21 cellular contexts compared by ENCODE assay signal in the genomic region with DNA sequence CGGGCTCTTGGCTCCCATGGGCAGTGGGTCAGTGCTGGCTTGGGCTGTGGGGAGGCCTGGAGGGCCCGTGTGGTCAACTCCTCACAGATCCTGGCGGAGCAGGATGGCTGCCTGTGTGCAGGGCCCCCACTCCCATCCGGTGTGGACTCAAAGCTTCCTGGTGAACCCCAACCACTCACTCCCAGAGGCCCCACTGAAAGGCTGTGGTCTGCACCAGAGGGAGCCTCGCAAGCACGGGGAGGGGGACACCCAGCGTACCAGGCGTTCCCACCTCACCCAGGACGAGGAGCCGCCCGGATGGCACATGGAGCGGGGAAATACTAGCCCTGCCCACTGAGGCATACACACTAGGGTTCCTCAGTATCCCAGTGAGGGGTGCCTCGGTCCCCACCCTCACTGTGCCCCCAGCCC.
"Had no signal": no experiment of that assay in that cellular context is flagged by ENCODE, and none has a peak within 500 bp of the region (broad histone marks: within the 10 kb centered on the region; RNA-seq: fewer than 3 reads in every experiment).

No MANE protein-coding gene starts in this region.

- H3K4me1 Mint-ChIP-seq: central memory CD8-positive, alpha-beta T cell; mesothelial cell of epicardium; nephron progenitor cell had no signal

- H3K27ac ChIP-seq: esophagus muscularis mucosa, gastrocnemius medialis, neutrophil, ovary, tibial artery, upper lobe of left lung, vagina had no signal

- H3K4me3 ChIP-seq: esophagus muscularis mucosa, gastrocnemius medialis, ovary, smooth muscle cell, tibial artery, upper lobe of left lung, vagina had no signal

- DNase-seq: effector memory CD4-positive, alpha-beta T cell; gastrocnemius medialis; islet precursor cell; left colon; nephron progenitor cell; ovary; stimulated activated CD4-positive, alpha-beta T cell treated with anti-CD3 and anti-CD28 coated beads, Interleukin-1b, Interleukin-23, amount 100 ng/mL, for 48 hours; stimulated activated CD4-positive, alpha-beta T cell treated with anti-CD3 and anti-CD28 coated beads, Interleukin-4, amount 100 ng/mL, for 24 hours; upper lobe of left lung had no signal

- H3K4me1 ChIP-seq: esophagus muscularis mucosa, gastrocnemius medialis, upper lobe of left lung, vagina had no signal

- H3K27me3 Mint-ChIP-seq: progenitor cell of endocrine pancreas had no signal

- H3K9me3 ChIP-seq: gastrocnemius medialis, neutrophil had no signal

- H3K27ac Mint-ChIP-seq: memory B cell; mesothelial cell of epicardium; nephron progenitor cell; progenitor cell of endocrine pancreas; stimulated activated memory B cell treated with anti-CD40 and anti-IgM and Interleukin-4, amounts not matched to agents 10 μg/mL and 1 μg/mL and 100 μg/mL, for 72 hours; stimulated activated naive CD8-positive, alpha-beta T cell treated with anti-CD3 and anti-CD28 coated beads, Interleukin-15, Interleukin-2, amounts not matched to agents 100 ng/mL and 50 ng/mL, for 24 hours had no signal

- H3K36me3 ChIP-seq: esophagus muscularis mucosa, gastrocnemius medialis, neutrophil, ovary, upper lobe of left lung, vagina had no signal

- ATAC-seq: gastrocnemius medialis; left colon; right cardiac atrium; stimulated activated memory B cell treated with anti-CD40 and anti-IgM and Interleukin-4, amounts not matched to agents 10 μg/mL and 1 μg/mL and 100 μg/mL, for 72 hours had no signal

- H3K36me3 Mint-ChIP-seq: mesothelial cell of epicardium; stimulated activated memory B cell treated with anti-CD40 and anti-IgM and Interleukin-4, amounts not matched to agents 10 μg/mL and 1 μg/mL and 100 μg/mL, for 72 hours had no signal

- H3K4me3 Mint-ChIP-seq: central memory CD8-positive, alpha-beta T cell; memory B cell; mesothelial cell of epicardium; nephron progenitor cell; stimulated activated memory B cell treated with anti-CD40 and anti-IgM and Interleukin-4, amounts not matched to agents 10 μg/mL and 1 μg/mL and 100 μg/mL, for 72 hours; stimulated activated naive CD8-positive, alpha-beta T cell treated with anti-CD3 and anti-CD28 coated beads, Interleukin-15, Interleukin-2, amounts not matched to agents 100 ng/mL and 50 ng/mL, for 24 hours had no signal

- H3K27me3 ChIP-seq: ovary, upper lobe of left lung, vagina had no signal

- H3K4me2 ChIP-seq: smooth muscle cell had no signal
